9 cellular contexts compared by ENCODE assay signal in the genomic region with DNA sequence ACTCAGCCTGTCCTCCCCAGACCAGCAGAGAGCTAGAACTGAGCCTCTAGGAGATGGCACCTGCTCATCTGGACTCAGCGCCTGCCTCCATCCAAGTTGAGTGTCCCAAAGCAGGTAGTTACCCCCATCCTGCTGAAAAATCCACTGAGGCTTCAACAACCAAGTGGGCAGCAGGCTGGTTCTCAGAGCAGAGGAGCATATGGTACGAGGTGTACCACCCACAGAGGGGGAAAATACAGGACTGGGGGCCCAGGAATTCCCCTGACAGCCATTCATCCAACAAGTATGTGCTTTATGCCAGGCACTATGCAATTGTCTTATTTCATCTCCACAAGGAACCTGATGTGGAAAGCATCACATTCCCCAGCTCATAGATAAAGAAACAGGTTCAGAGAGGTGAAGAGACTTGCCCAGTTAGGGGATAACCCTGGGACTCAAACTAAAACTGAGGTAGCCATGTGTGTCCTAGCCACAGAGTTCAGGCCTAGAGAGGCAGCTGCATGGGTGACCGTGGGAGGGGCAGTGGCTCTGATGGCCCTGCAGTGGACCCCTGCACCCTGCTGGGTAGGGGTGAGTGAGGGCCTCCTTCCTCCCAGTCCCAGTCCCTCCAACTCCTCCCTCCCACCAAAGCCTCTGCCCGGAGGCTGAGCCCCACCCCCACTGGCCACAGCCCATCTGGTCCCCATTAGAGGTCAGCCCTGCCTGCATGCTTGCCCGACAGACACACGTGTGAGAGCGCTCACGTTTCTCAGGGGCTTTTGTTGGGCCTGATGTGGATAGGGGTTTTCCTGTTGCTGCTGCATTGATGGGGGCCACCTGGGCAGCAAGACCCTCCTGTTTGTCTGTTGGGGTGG. TPM values are rescaled to one million over a fixed set of nuclear protein-coding genes. Genes with fewer than 3 reads are reported as not detected.
DNase-seq lines count a peak whose midpoint lies in the region; ATAC-seq and FAIRE-seq lines count a peak whose summit lies in the region.
"Had no signal": no experiment of that assay in that cellular context is flagged by ENCODE, and none has a peak within 500 bp of the region (broad histone marks: within the 10 kb centered on the region; RNA-seq: fewer than 3 reads in every experiment).

No MANE protein-coding gene starts in this region.

- peak; percentile 56 for ATAC-seq in GM21528 (IDR thresholded peaks at IDR 0.05; ENCODE audit: low FRiP score, unreplicated experiment)
- ATAC-seq in HG03565 (IDR thresholded peaks at IDR 0.05; ENCODE audit: unreplicated experiment) = peak; percentile 62

- no peak for FAIRE-seq in frontal cortex (lab: Jason Lieb, UNC)
- FAIRE-seq: endothelial cell of umbilical vein had no signal

- DNase-seq in GM03348 (ENCODE audit: low spot score) (peak; percentile 88), left kidney (ENCODE audit: low read depth, low spot score) (peak; percentile 47), NCI-H2029 treated with DMSO at 0.1 percent for 48 hours (lab: John Stamatoyannopoulos, UW) (no peak), frontal cortex (ENCODE audit: low spot score in 2 of 2) (no peak), NK-92 (lab: John Stamatoyannopoulos, UW; ENCODE audit: unreplicated experiment) (no peak), NCI-H1092 (lab: John Stamatoyannopoulos, UW) (no peak)

RNA-seq across cellular contexts. Expression of a gene that starts 11.4 kb away (rescaled TPM):
- total RNA-seq in frontal cortex = 2.0 TPM

RNA-seq across cellular contexts. Expression of a gene that starts 25.3 kb away (rescaled TPM):
- 1.6 TPM for total RNA-seq in frontal cortex

RNA-seq across cellular contexts. Expression of a gene that starts 41.3 kb away (rescaled TPM):
- 13.9 TPM for total RNA-seq in frontal cortex

Comparison
In these comparisons a context has a peak if more than half of its experiments do, and no peak if none do; other contexts are left out.
1. DNase-seq: peak in GM03348 (single experiment) and left kidney (single experiment); none in NCI-H2029 treated with DMSO at 0.1 percent for 48 hours (single experiment), frontal cortex (0 of 2), NK-92 (single experiment) and NCI-H1092 (single experiment).